In the genomic region with DNA sequence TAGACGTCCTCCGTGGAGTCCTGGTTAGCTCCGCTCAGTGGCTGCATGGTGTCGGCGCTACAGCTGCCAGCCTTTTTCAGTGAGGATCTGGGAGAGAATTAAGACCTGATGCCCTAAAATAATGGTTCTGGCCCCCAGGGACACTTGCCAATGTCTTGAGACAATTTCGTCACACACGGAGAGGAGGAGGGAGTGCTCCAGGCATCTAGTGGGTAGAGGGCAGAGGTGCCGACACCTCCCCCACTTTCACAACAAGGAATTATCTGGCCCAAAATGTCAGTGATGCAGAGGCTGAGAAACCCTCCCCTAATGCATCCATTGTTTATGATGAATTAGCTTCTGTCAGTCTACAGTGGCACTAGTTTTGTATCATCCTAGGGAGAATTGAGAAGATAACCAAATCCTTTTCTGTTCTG, we compare ENCODE assay signal across 15 cellular contexts. TPM values are rescaled to one million over a fixed set of nuclear protein-coding genes. Genes with fewer than 3 reads are reported as not detected.
DNase-seq lines count a peak whose midpoint lies in the region; TF ChIP-seq lines count a peak whose summit lies in the region.
"Had no signal": no experiment of that assay in that cellular context is flagged by ENCODE, and none has a peak within 500 bp of the region (broad histone marks: within the 10 kb centered on the region; RNA-seq: fewer than 3 reads in every experiment).

No MANE protein-coding gene starts in this region.

- peaks cover 5% of the 10 kb centered on the region for H3K4me1 Mint-ChIP-seq in brain
- H3K4me1 Mint-ChIP-seq: H9 had no signal

- DNase-seq in D341Med (ENCODE audit: low spot score): peak; percentile 74
- peak; percentile 8 for DNase-seq in medulla oblongata (ENCODE audit: extremely low spot score)
- peak in 10 of 49 donors; percentile 3 to 43 (median 7) for DNase-seq in substantia nigra (lab: John Stamatoyannopoulos, UW)
- no peak for DNase-seq in islet precursor cell
- no peak for DNase-seq in dedifferentiated amniotic fluid mesenchymal stem cell (ENCODE audit: extremely low spot score)
- DNase-seq in NCI-H1105 (lab: John Stamatoyannopoulos, UW): no peak
- DNase-seq: ACHN; DMS 273 treated with DMSO at 0.1 percent for 48 hours; DND-41; H9; NCI-H1092 treated with DMSO at 0.1 percent for 48 hours; NCI-H2081 treated with DMSO at 0.1 percent for 48 hours; NK-92 treated with Interleukin-12 subunit alpha and Interleukin-12 subunit beta, amount 100 ng/mL, for 24 hours; Peyer's patch had no signal

- peaks cover 89% of the 10 kb centered on the region for H3K36me3 Mint-ChIP-seq in brain

- H3K27ac ChIP-seq in substantia nigra (ENCODE audit: low read depth, low read length, poor library complexity, severe bottlenecking): peak overlapping the region; percentile 44
- H3K27ac ChIP-seq: Peyer's patch had no signal

- no peak for TF ChIP-seq CTCF in brain (conservative IDR thresholded peaks at IDR 0.05)

- H3K9me3 Mint-ChIP-seq in brain: peaks cover 0 to 2% (median 0%) of the 10 kb centered on the region in 5 experiments
- H3K9me3 Mint-ChIP-seq: H9 had no signal

- no peaks in the 10 kb centered on the region for H3K27me3 Mint-ChIP-seq in brain

- no peak overlapping the region for H3K4me3 Mint-ChIP-seq in brain
- H3K4me3 Mint-ChIP-seq: H9 had no signal

- H3K27ac Mint-ChIP-seq in brain: peak overlapping the region in 3 of 5 experiments; percentile 19 to 58 (median 34)

RNA-seq across cellular contexts. Expression of gene TMEM181, which starts 24.4 kb away (rescaled TPM):
- 27.3 TPM for polyA plus RNA-seq in brain (ENCODE audit: insufficient read depth, low read depth, low replicate concordance)

Comparison
In these comparisons a context has a peak if more than half of its experiments do, and no peak if none do; other contexts are left out.
1. DNase-seq: peak in D341Med (single experiment) and medulla oblongata (single experiment); none in islet precursor cell (single experiment), dedifferentiated amniotic fluid mesenchymal stem cell (single experiment) and NCI-H1105 (single experiment).